9 cellular contexts compared by ENCODE assay signal in genomic region chr4:70544279-70544870, GRCh38. TPM values are rescaled to one million over a fixed set of nuclear protein-coding genes. Genes with fewer than 3 reads are reported as not detected.
DNase-seq lines count a peak whose midpoint lies in the region; ATAC-seq and TF ChIP-seq lines count a peak whose summit lies in the region.
"Had no signal": no experiment of that assay in that cellular context is flagged by ENCODE, and none has a peak within 500 bp of the region (broad histone marks: within the 10 kb centered on the region; RNA-seq: fewer than 3 reads in every experiment).

No MANE protein-coding gene starts in this region.

- DNase-seq in Ammon's horn (ENCODE audit: low spot score), result peak; percentile 4
- no peak for DNase-seq in epithelial cell of proximal tubule (ENCODE audit: low read depth)
- DNase-seq in DMS114 treated with DMSO at 0.1 percent for 48 hours (lab: John Stamatoyannopoulos, UW; ENCODE audit: unreplicated experiment), result no peak
- DNase-seq in HuH-7 (ENCODE audit: low spot score), result no peak
- no peak for DNase-seq in NCI-H2227 treated with DMSO at 0.1 percent for 48 hours (lab: John Stamatoyannopoulos, UW)
- no peak for DNase-seq in stimulated activated CD4-positive, alpha-beta T cell treated with anti-CD3 and anti-CD28 coated beads, Interleukin-4, amount 100 ng/mL, for 24 hours
- DNase-seq: stimulated activated naive B cell treated with anti-CD40 and anti-IgM and Interleukin-4, amounts not matched to agents 10 μg/mL and 1 μg/mL and 100 μg/mL, for 72 hours had no signal

- no peak overlapping the region for H3K4me3 ChIP-seq in Loucy (ENCODE audit: low read length, poor library complexity, severe bottlenecking)
- no peak overlapping the region for H3K4me3 ChIP-seq in epithelial cell of proximal tubule (ENCODE audit: low read depth, low read length)

- H2AFZ ChIP-seq in Loucy (ENCODE audit: low read length), result no peak overlapping the region

- no peaks in the 10 kb centered on the region for H3K9me2 ChIP-seq in Loucy (replicated peaks; ENCODE audit: low read depth, low read length)

- H3K4me1 ChIP-seq in Loucy (ENCODE audit: insufficient read depth, low read length, poor library complexity, severe bottlenecking), result no peaks in the 10 kb centered on the region

- peak; percentile 67 for ATAC-seq in GM19452 (IDR thresholded peaks at IDR 0.05; ENCODE audit: unreplicated experiment)

- H3F3A ChIP-seq in Loucy (ENCODE audit: low read depth), result no peaks in the 10 kb centered on the region

- no peaks in the 10 kb centered on the region for H3K9me3 ChIP-seq in Loucy (ENCODE audit: insufficient read depth, low read depth, low read length)

- TF ChIP-seq CTCF in Loucy (conservative IDR thresholded peaks at IDR 0.05; ENCODE audit: low read length) (peak; percentile 72), epithelial cell of proximal tubule (conservative IDR thresholded peaks at IDR 0.05; ENCODE audit: low read depth, low read length) (peak; percentile 78)

- H3K27me3 ChIP-seq in Loucy (ENCODE audit: insufficient read depth, low read length, poor library complexity, severe bottlenecking), result no peaks in the 10 kb centered on the region

- no peak overlapping the region for H3K4me2 ChIP-seq in Loucy (ENCODE audit: low read depth, low read length, poor library complexity, severe bottlenecking)

- no peaks in the 10 kb centered on the region for H3K36me3 ChIP-seq in Loucy (ENCODE audit: insufficient read depth, low read length)

- H3K9ac ChIP-seq in Loucy (ENCODE audit: low read depth, low read length, poor library complexity, severe bottlenecking), result no peak overlapping the region

- H4K20me1 ChIP-seq in Loucy (ENCODE audit: insufficient read depth, low read length, poor library complexity, severe bottlenecking), result no peaks in the 10 kb centered on the region

- H3K79me2 ChIP-seq in Loucy (ENCODE audit: insufficient read depth, low read length), result no peaks in the 10 kb centered on the region

RNA-seq across cellular contexts. Expression of gene AMTN, which starts 26.0 kb away (rescaled TPM):
- not detected in 2 replicates for total RNA-seq in epithelial cell of proximal tubule

RNA-seq across cellular contexts. Expression of gene AMBN, which starts 47.7 kb away (rescaled TPM):
- not detected in 2 replicates for total RNA-seq in epithelial cell of proximal tubule
